Comparison of ENCODE assay signal across 11 cellular contexts in genomic region chr10:1058017-1058416, GRCh38. TPM values are rescaled to one million over a fixed set of nuclear protein-coding genes. Genes with fewer than 3 reads are reported as not detected.
DNase-seq lines count a peak whose midpoint lies in the region; ATAC-seq and TF ChIP-seq lines count a peak whose summit lies in the region.
"Had no signal": no experiment of that assay in that cellular context is flagged by ENCODE, and none has a peak within 500 bp of the region (broad histone marks: within the 10 kb centered on the region; RNA-seq: fewer than 3 reads in every experiment).

No MANE protein-coding gene starts in this region.

- no peak for ATAC-seq in naive thymus-derived CD4-positive, alpha-beta T cell

- H2BK5ac ChIP-seq in neuronal stem cell (ENCODE audit: low read length), result no peak overlapping the region

- H3K4me1 Mint-ChIP-seq in CD4-positive, alpha-beta memory T cell, result peaks cover 64 to 97% (median 79%) of the 10 kb centered on the region in 4 donors
- peaks cover 65% of the 10 kb centered on the region for H3K4me1 Mint-ChIP-seq in dendritic cell treated with granulocyte-macrophage colony-stimulating factor and Interleukin-4, amounts not matched to agents 40 ng/mL and 50 ng/mL, for 4 days (ENCODE audit: low read depth)
- H3K4me1 Mint-ChIP-seq in naive thymus-derived CD4-positive, alpha-beta T cell, result peaks cover 57 to 90% (median 83%) of the 10 kb centered on the region in 7 donors

- H3K79me1 ChIP-seq in neuronal stem cell (ENCODE audit: low read depth, low read length), result peaks cover 16% of the 10 kb centered on the region

- H3K36me3 Mint-ChIP-seq in CD4-positive, alpha-beta memory T cell, result peaks cover 0 to 41% of the 10 kb centered on the region in 2 donors
- H3K36me3 Mint-ChIP-seq in dendritic cell treated with granulocyte-macrophage colony-stimulating factor and Interleukin-4, amounts not matched to agents 40 ng/mL and 50 ng/mL, for 4 days (ENCODE audit: low read depth), result peaks cover 91% of the 10 kb centered on the region
- H3K36me3 Mint-ChIP-seq in naive thymus-derived CD4-positive, alpha-beta T cell, result peaks cover 0 to 26% (median 0%) of the 10 kb centered on the region in 5 donors

- DNase-seq in CD4-positive, alpha-beta memory T cell, result no peak
- DNase-seq in LNCaP clone FGC (ENCODE audit: low read depth) (no peak), NK-92 (lab: John Stamatoyannopoulos, UW; ENCODE audit: unreplicated experiment) (no peak), midbrain (lab: John Stamatoyannopoulos, UW) (no peak), neuronal stem cell (ENCODE audit: low spot score) (no peak), activated gamma-delta T cell treated with Interleukin-2 at 50 U/mL for 16 hours (no peak)
- DNase-seq in naive thymus-derived CD4-positive, alpha-beta T cell, result no peak
- DNase-seq: NCI-H774 had no signal

- no peaks in the 10 kb centered on the region for H3K27me3 Mint-ChIP-seq in CD4-positive, alpha-beta memory T cell
- H3K27me3 Mint-ChIP-seq in dendritic cell treated with granulocyte-macrophage colony-stimulating factor and Interleukin-4, amounts not matched to agents 40 ng/mL and 50 ng/mL, for 4 days, result no peaks in the 10 kb centered on the region
- no peaks in the 10 kb centered on the region for H3K27me3 Mint-ChIP-seq in naive thymus-derived CD4-positive, alpha-beta T cell

- H4K8ac ChIP-seq in neuronal stem cell (ENCODE audit: low read depth, low read length), result no peak overlapping the region

- no peaks in the 10 kb centered on the region for H3K9me3 ChIP-seq in CD4-positive, alpha-beta memory T cell (ENCODE audit: control insufficient read depth in 1 of 2, low read length in 2 of 2)
- no peaks in the 10 kb centered on the region for H3K9me3 ChIP-seq in naive thymus-derived CD4-positive, alpha-beta T cell (ENCODE audit: control insufficient read depth in 2 of 3, low read length in 3 of 3)
- H3K9me3 ChIP-seq in neuronal stem cell (replicated peaks in 1 of 2; ENCODE audit: control insufficient read depth in 2 of 2, insufficient read depth in 1 of 2, low read depth in 1 of 2, low read length in 2 of 2), result no peaks in the 10 kb centered on the region

- CTCF ChIA-PET in CD4-positive, alpha-beta memory T cell (lab: Charles Lee; ENCODE audit: partially characterized antibody), result no interaction called here
- CTCF ChIA-PET in naive thymus-derived CD4-positive, alpha-beta T cell (lab: Charles Lee), result no interaction called here

- no peak overlapping the region for H3K4ac ChIP-seq in neuronal stem cell (ENCODE audit: low read length)

- no peak overlapping the region for H2BK15ac ChIP-seq in neuronal stem cell (ENCODE audit: low read length)

- H3K36me3 ChIP-seq in CD4-positive, alpha-beta memory T cell (ENCODE audit: insufficient read depth, low read length), result peaks cover 14% of the 10 kb centered on the region
- peaks cover 0 to 8% (median 0%) of the 10 kb centered on the region in 3 experiments for H3K36me3 ChIP-seq in naive thymus-derived CD4-positive, alpha-beta T cell (ENCODE audit: control insufficient read depth in 2 of 3, insufficient read depth in 3 of 3, low read length in 3 of 3)
- H3K36me3 ChIP-seq in neuronal stem cell (replicated peaks in 1 of 2; ENCODE audit: control insufficient read depth in 2 of 2, insufficient read depth in 2 of 2, low read length in 2 of 2), result peaks cover 2 to 24% of the 10 kb centered on the region in 2 donors

- POLR2A ChIA-PET in CD4-positive, alpha-beta memory T cell (lab: Charles Lee; ENCODE audit: partially characterized antibody), result interaction anchor here (1.2 to 2.8 kb wide), 2 partner anchors 9 to 127 kb away, joined by 4 to 21 read pairs; partner anchors contain the start of genes IDI1 and LARP4B
- POLR2A ChIA-PET in naive thymus-derived CD4-positive, alpha-beta T cell (lab: Charles Lee), result interaction anchor here (0.7 to 1.3 kb wide), 2 partner anchors 14 to 132 kb away, joined by 3 to 4 read pairs; no protein-coding TSS in a partner anchor

- no peak overlapping the region for H3K18ac ChIP-seq in neuronal stem cell (ENCODE audit: low read length)

- H2AFZ ChIP-seq in neuronal stem cell (ENCODE audit: low read length), result no peak overlapping the region

- H3K27ac Mint-ChIP-seq in CD4-positive, alpha-beta memory T cell, result peak overlapping the region; percentile 61 to 99 (median 93)
- H3K27ac Mint-ChIP-seq in dendritic cell treated with granulocyte-macrophage colony-stimulating factor and Interleukin-4, amounts not matched to agents 40 ng/mL and 50 ng/mL, for 4 days, result peak overlapping the region; percentile 99
- H3K27ac Mint-ChIP-seq in naive thymus-derived CD4-positive, alpha-beta T cell, result peak overlapping the region; percentile 90 to 99 (median 93)

- peak overlapping the region; percentile 98 for H3K27ac ChIP-seq in CD4-positive, alpha-beta memory T cell (ENCODE audit: low read depth, low read length)
- H3K27ac ChIP-seq in naive thymus-derived CD4-positive, alpha-beta T cell (ENCODE audit: low read depth, low read length), result no peak overlapping the region
- no peak overlapping the region for H3K27ac ChIP-seq in neuronal stem cell (replicated peaks; ENCODE audit: low read length)

- H2BK12ac ChIP-seq in neuronal stem cell (ENCODE audit: low read length), result no peak overlapping the region

- no peak overlapping the region for H4K91ac ChIP-seq in neuronal stem cell (ENCODE audit: low read depth, low read length, poor library complexity)

- no peak overlapping the region for H2AK5ac ChIP-seq in neuronal stem cell (ENCODE audit: low read depth, low read length)

- intact Hi-C loops in CD4-positive, alpha-beta memory T cell (cut with micrococcal nuclease), result no loop called here
- intact Hi-C loops in dendritic cell treated with granulocyte-macrophage colony-stimulating factor and Interleukin-4, amounts not matched to agents 40 ng/mL and 50 ng/mL, for 4 days (cut with micrococcal nuclease), result no loop called here
- intact Hi-C loops in naive thymus-derived CD4-positive, alpha-beta T cell (cut with micrococcal nuclease), result loop anchor here in 1 of 2 donors (5.0 kb wide), 1 partner anchor 921 kb away; the partner anchor contains the start of gene ZMYND11

- WGBS in neuronal stem cell (ENCODE audit: extremely low coverage in 2 of 2, insufficient read length in 2 of 2, insufficient replicate concordance in 1 of 2), 2 donors, result no CpG with 5 or more reads among the region's 7 CpGs

- no peak overlapping the region for H3K9ac ChIP-seq in neuronal stem cell (ENCODE audit: low read depth, low read length, poor library complexity)

- peak overlapping the region; percentile 94 to 98 (median 96) for H3K4me3 Mint-ChIP-seq in CD4-positive, alpha-beta memory T cell
- H3K4me3 Mint-ChIP-seq in dendritic cell treated with granulocyte-macrophage colony-stimulating factor and Interleukin-4, amounts not matched to agents 40 ng/mL and 50 ng/mL, for 4 days, result peak overlapping the region; percentile 100
- H3K4me3 Mint-ChIP-seq in naive thymus-derived CD4-positive, alpha-beta T cell, result peak overlapping the region; percentile 89 to 99 (median 94)

- no peak overlapping the region for H3K4me2 ChIP-seq in neuronal stem cell (ENCODE audit: insufficient read depth, low read length, poor library complexity, severe bottlenecking)

- H2BK120ac ChIP-seq in neuronal stem cell (ENCODE audit: low read depth, low read length), result no peak overlapping the region

- H3K27me3 ChIP-seq in CD4-positive, alpha-beta memory T cell (ENCODE audit: insufficient read depth, low read length), result no peaks in the 10 kb centered on the region
- no peaks in the 10 kb centered on the region for H3K27me3 ChIP-seq in naive thymus-derived CD4-positive, alpha-beta T cell (ENCODE audit: control insufficient read depth in 2 of 2, insufficient read depth in 2 of 2, low read length in 2 of 2)
- no peaks in the 10 kb centered on the region for H3K27me3 ChIP-seq in neuronal stem cell (ENCODE audit: control insufficient read depth in 3 of 3, insufficient read depth in 3 of 3, low read depth in 1 of 3, low read length in 3 of 3)

- H3K14ac ChIP-seq in neuronal stem cell (ENCODE audit: low read length), result no peak overlapping the region

- peak overlapping the region in 1 of 2 donors; percentile 67 for H3K4me3 ChIP-seq in CD4-positive, alpha-beta memory T cell (ENCODE audit: low read length in 2 of 2)
- H3K4me3 ChIP-seq in LNCaP clone FGC (ENCODE audit: low read depth, low read length) (peak overlapping the region; percentile 93), neuronal stem cell (ENCODE audit: low read length in 2 of 2) (peak overlapping the region in 1 of 2 donors; percentile 94)
- H3K4me3 ChIP-seq in naive thymus-derived CD4-positive, alpha-beta T cell (ENCODE audit: low read length), result peak overlapping the region; percentile 82

- H3K9me3 Mint-ChIP-seq in CD4-positive, alpha-beta memory T cell, result no peaks in the 10 kb centered on the region
- no peaks in the 10 kb centered on the region for H3K9me3 Mint-ChIP-seq in dendritic cell treated with granulocyte-macrophage colony-stimulating factor and Interleukin-4, amounts not matched to agents 40 ng/mL and 50 ng/mL, for 4 days
- H3K9me3 Mint-ChIP-seq in naive thymus-derived CD4-positive, alpha-beta T cell, result no peaks in the 10 kb centered on the region

- no peak for TF ChIP-seq CTCF in LNCaP clone FGC (IDR thresholded peaks at IDR 0.05; ENCODE audit: control insufficient read depth, extremely low read depth, insufficient read depth)

- H3K23ac ChIP-seq in neuronal stem cell (ENCODE audit: low read depth, low read length, poor library complexity), result no peak overlapping the region

- H3K4me1 ChIP-seq in CD4-positive, alpha-beta memory T cell (ENCODE audit: insufficient read depth, low read length), result peaks cover 82% of the 10 kb centered on the region
- H3K4me1 ChIP-seq in naive thymus-derived CD4-positive, alpha-beta T cell (ENCODE audit: control insufficient read depth in 2 of 2, insufficient read depth in 2 of 2, low read length in 2 of 2), result peaks cover 65 to 68% of the 10 kb centered on the region in 2 donors
- peaks cover 3 to 13% of the 10 kb centered on the region in 2 donors for H3K4me1 ChIP-seq in neuronal stem cell (ENCODE audit: control insufficient read depth in 2 of 2, insufficient read depth in 1 of 2, low read depth in 1 of 2, low read length in 2 of 2)

RNA-seq across cellular contexts. Expression of gene WDR37, which starts 1.8 kb away (rescaled TPM):
- 10 to 100 TPM; 41.7 to 42.5 TPM for total RNA-seq in CD4-positive, alpha-beta memory T cell
- polyA plus RNA-seq in CD4-positive, alpha-beta memory T cell, result 10 to 100 TPM; 14.2 to 18.0 TPM
- total RNA-seq in naive thymus-derived CD4-positive, alpha-beta T cell, result 10 to 100 TPM; 30.3 to 52.6 (median 43.4) TPM
- polyA plus RNA-seq in naive thymus-derived CD4-positive, alpha-beta T cell, result 10 to 100 TPM; 16.9 to 28.1 TPM
- 7.2 TPM for polyA plus RNA-seq in neuronal stem cell (2013, experiment 1 of 2)
- polyA plus RNA-seq in neuronal stem cell (2013, experiment 2 of 2), result 7.3 TPM

RNA-seq across cellular contexts. Expression of gene IDI1, which starts 9.1 kb away (rescaled TPM):
- 10 to 100 TPM; 30.3 to 32.4 TPM for total RNA-seq in CD4-positive, alpha-beta memory T cell
- 10 to 100 TPM; 45.1 to 45.4 TPM for polyA plus RNA-seq in CD4-positive, alpha-beta memory T cell
- total RNA-seq in naive thymus-derived CD4-positive, alpha-beta T cell, result 100 to 1,000 TPM in 2 of 5 experiments, 10 to 100 TPM in 3; 23.4 to 159 (median 44.9) TPM
- 10 to 100 TPM; 26.8 to 34.6 TPM for polyA plus RNA-seq in naive thymus-derived CD4-positive, alpha-beta T cell
- polyA plus RNA-seq in neuronal stem cell (2013, experiment 1 of 2), result 161 TPM
- 163 TPM for polyA plus RNA-seq in neuronal stem cell (2013, experiment 2 of 2)

RNA-seq across cellular contexts. Expression of gene IDI2, which starts 32.4 kb away (rescaled TPM):
- total RNA-seq in CD4-positive, alpha-beta memory T cell, result not detected
- not detected for polyA plus RNA-seq in CD4-positive, alpha-beta memory T cell
- not detected for total RNA-seq in naive thymus-derived CD4-positive, alpha-beta T cell
- polyA plus RNA-seq in naive thymus-derived CD4-positive, alpha-beta T cell, result not detected
- polyA plus RNA-seq in neuronal stem cell (2013, experiment 1 of 2), result 0.03 TPM
- polyA plus RNA-seq in neuronal stem cell (2013, experiment 2 of 2), result not detected
- total RNA-seq: frontal cortex, urinary bladder had no signal
- polyA plus RNA-seq: urinary bladder had no signal
